10 cellular contexts compared by ENCODE assay signal in the genomic region with DNA sequence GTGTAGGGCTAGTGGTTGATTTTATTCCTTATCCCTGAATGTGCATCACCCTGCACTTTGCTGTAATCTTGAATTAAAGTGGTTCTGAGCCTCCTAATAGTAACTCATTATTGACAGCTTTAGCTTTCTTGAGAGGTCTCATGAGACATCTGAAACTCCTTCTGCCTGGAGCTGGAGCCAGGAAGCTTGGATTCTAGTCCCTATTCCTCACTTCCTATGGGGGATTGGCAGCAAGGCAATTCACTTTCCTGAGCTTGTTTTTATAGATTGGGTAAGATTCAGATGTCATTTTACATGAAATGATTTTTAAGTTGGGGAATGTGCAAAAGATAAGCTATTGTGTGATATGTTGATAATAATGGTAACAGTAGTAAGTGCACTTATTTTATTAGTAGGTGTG. TPM values are rescaled to one million over a fixed set of nuclear protein-coding genes. Genes with fewer than 3 reads are reported as not detected.
"Had no signal": no experiment of that assay in that cellular context is flagged by ENCODE, and none has a peak within 500 bp of the region (broad histone marks: within the 10 kb centered on the region; RNA-seq: fewer than 3 reads in every experiment).

No MANE protein-coding gene starts in this region.

- H3K27ac ChIP-seq: GM23248, HL-60 had no signal

- DNase-seq: GM23248, GOT3, H7, HFFc6 had no signal

- H2AFZ ChIP-seq: GM23248 had no signal

- H3K4me1 ChIP-seq: HAP-1 had no signal

- H3K9ac ChIP-seq: GM23248 had no signal

- H3K9me3 ChIP-seq: HAP-1 had no signal

- H3K4me3 ChIP-seq: GM23248, HAP-1 had no signal

- H3K36me3 ChIP-seq: HAP-1 had no signal

- ATAC-seq: HCT116, HepG2 had no signal

RNA-seq across cellular contexts. Expression of a gene that starts 17.1 kb away (rescaled TPM):
- total RNA-seq: GM23248, HFFc6, HT1080 had no signal
- polyA plus RNA-seq: GM23248, IgD-negative memory B cell had no signal
